In the genomic region with DNA sequence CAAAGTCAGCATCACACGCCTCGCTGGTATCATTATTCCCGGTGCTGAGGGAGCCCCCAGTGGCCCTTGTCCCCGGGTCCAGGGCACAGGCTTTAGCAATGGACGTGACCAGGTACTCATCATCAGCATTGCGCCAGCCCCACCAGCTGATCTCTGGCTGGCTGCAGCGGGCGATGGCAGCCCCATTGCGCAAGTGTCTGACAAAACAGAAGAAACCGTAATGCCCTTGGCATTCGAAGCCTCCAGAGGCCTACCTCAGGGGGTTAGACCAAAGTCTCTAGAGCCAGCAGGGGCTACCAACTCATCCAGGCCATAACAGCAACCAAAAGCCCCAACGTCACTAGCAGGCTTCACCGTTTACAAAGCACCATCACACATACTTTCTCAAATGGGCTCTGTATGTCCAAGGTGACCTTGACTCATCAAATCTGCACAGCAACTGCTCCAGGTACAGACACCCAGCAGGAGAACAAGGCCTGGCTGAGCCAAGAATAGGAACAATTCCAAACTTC, we compare ENCODE assay signal across 1 cellular context.
TF ChIP-seq lines count a peak whose summit lies in the region.

No MANE protein-coding gene starts in this region.

TF ChIP-seq in HepG2, 621 proteins besides CTCF, POLR2A, EP300 and RAD21 (continued from another document and continues in another):
- no peak for TF ChIP-seq SP140L (CRISPR knock-in tag; IDR thresholded peaks at IDR 0.05; ENCODE audit: borderline replicate concordance)
- TF ChIP-seq, protein P1, sequence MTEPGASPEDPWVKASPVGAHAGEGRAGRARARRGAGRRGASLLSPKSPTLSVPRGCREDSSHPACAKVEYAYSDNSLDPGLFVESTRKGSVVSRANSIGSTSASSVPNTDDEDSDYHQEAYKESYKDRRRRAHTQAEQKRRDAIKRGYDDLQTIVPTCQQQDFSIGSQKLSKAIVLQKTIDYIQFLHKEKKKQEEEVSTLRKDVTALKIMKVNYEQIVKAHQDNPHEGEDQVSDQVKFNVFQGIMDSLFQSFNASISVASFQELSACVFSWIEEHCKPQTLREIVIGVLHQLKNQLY (CRISPR knock-in tag; IDR thresholded peaks at IDR 0.05) = no peak
- TF ChIP-seq XRCC5 (optimal IDR thresholded peaks at IDR 0.05; ENCODE audit: low read length) = no peak
- no peak for TF ChIP-seq ZNF350 (CRISPR knock-in tag; IDR thresholded peaks at IDR 0.05; ENCODE audit: borderline replicate concordance, low read depth)
- TF ChIP-seq, protein P2, sequence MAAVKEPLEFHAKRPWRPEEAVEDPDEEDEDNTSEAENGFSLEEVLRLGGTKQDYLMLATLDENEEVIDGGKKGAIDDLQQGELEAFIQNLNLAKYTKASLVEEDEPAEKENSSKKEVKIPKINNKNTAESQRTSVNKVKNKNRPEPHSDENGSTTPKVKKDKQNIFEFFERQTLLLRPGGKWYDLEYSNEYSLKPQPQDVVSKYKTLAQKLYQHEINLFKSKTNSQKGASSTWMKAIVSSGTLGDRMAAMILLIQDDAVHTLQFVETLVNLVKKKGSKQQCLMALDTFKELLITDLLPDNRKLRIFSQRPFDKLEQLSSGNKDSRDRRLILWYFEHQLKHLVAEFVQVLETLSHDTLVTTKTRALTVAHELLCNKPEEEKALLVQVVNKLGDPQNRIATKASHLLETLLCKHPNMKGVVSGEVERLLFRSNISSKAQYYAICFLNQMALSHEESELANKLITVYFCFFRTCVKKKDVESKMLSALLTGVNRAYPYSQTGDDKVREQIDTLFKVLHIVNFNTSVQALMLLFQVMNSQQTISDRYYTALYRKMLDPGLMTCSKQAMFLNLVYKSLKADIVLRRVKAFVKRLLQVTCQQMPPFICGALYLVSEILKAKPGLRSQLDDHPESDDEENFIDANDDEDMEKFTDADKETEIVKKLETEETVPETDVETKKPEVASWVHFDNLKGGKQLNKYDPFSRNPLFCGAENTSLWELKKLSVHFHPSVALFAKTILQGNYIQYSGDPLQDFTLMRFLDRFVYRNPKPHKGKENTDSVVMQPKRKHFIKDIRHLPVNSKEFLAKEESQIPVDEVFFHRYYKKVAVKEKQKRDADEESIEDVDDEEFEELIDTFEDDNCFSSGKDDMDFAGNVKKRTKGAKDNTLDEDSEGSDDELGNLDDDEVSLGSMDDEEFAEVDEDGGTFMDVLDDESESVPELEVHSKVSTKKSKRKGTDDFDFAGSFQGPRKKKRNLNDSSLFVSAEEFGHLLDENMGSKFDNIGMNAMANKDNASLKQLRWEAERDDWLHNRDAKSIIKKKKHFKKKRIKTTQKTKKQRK (IDR thresholded peaks at IDR 0.05; ENCODE audit: low read length) = no peak
- TF ChIP-seq ASH2L (IDR thresholded peaks at IDR 0.05; ENCODE audit: insufficient read length, low read depth, low read length) = peak; percentile 34
- TF ChIP-seq, protein P3, sequence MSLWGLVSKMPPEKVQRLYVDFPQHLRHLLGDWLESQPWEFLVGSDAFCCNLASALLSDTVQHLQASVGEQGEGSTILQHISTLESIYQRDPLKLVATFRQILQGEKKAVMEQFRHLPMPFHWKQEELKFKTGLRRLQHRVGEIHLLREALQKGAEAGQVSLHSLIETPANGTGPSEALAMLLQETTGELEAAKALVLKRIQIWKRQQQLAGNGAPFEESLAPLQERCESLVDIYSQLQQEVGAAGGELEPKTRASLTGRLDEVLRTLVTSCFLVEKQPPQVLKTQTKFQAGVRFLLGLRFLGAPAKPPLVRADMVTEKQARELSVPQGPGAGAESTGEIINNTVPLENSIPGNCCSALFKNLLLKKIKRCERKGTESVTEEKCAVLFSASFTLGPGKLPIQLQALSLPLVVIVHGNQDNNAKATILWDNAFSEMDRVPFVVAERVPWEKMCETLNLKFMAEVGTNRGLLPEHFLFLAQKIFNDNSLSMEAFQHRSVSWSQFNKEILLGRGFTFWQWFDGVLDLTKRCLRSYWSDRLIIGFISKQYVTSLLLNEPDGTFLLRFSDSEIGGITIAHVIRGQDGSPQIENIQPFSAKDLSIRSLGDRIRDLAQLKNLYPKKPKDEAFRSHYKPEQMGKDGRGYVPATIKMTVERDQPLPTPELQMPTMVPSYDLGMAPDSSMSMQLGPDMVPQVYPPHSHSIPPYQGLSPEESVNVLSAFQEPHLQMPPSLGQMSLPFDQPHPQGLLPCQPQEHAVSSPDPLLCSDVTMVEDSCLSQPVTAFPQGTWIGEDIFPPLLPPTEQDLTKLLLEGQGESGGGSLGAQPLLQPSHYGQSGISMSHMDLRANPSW (CRISPR knock-in tag; IDR thresholded peaks at IDR 0.05; ENCODE audit: borderline replicate concordance) = no peak
- TF ChIP-seq KAT7 (CRISPR knock-in tag; IDR thresholded peaks at IDR 0.05; ENCODE audit: borderline replicate concordance) = no peak
- TF ChIP-seq CC2D1A (CRISPR knock-in tag; IDR thresholded peaks at IDR 0.05) = no peak
- TF ChIP-seq JUNB (CRISPR knock-in tag; IDR thresholded peaks at IDR 0.05; ENCODE audit: borderline replicate concordance) = no peak
- peak; percentile 34; the same call in 1 of the 2 replicates for TF ChIP-seq ZMYM4 (CRISPR knock-in tag; IDR thresholded peaks at IDR 0.05)
- TF ChIP-seq PAF1 (CRISPR knock-in tag; IDR thresholded peaks at IDR 0.05) = no peak
- TF ChIP-seq KDM2A (CRISPR knock-in tag; IDR thresholded peaks at IDR 0.05; ENCODE audit: borderline replicate concordance, low read depth) = no peak
- TF ChIP-seq, protein P4, sequence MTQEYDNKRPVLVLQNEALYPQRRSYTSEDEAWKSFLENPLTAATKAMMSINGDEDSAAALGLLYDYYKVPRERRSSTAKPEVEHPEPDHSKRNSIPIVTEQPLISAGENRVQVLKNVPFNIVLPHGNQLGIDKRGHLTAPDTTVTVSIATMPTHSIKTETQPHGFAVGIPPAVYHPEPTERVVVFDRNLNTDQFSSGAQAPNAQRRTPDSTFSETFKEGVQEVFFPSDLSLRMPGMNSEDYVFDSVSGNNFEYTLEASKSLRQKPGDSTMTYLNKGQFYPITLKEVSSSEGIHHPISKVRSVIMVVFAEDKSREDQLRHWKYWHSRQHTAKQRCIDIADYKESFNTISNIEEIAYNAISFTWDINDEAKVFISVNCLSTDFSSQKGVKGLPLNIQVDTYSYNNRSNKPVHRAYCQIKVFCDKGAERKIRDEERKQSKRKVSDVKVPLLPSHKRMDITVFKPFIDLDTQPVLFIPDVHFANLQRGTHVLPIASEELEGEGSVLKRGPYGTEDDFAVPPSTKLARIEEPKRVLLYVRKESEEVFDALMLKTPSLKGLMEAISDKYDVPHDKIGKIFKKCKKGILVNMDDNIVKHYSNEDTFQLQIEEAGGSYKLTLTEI (CRISPR knock-in tag; conservative IDR thresholded peaks at IDR 0.05) = no peak
- TF ChIP-seq, protein P5, sequence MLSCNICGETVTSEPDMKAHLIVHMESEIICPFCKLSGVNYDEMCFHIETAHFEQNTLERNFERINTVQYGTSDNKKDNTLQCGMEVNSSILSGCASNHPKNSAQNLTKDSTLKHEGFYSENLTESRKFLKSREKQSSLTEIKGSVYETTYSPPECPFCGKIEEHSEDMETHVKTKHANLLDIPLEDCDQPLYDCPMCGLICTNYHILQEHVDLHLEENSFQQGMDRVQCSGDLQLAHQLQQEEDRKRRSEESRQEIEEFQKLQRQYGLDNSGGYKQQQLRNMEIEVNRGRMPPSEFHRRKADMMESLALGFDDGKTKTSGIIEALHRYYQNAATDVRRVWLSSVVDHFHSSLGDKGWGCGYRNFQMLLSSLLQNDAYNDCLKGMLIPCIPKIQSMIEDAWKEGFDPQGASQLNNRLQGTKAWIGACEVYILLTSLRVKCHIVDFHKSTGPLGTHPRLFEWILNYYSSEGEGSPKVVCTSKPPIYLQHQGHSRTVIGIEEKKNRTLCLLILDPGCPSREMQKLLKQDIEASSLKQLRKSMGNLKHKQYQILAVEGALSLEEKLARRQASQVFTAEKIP (CRISPR knock-in tag; IDR thresholded peaks at IDR 0.05; ENCODE audit: borderline replicate concordance) = no peak
- TF ChIP-seq, protein P6, sequence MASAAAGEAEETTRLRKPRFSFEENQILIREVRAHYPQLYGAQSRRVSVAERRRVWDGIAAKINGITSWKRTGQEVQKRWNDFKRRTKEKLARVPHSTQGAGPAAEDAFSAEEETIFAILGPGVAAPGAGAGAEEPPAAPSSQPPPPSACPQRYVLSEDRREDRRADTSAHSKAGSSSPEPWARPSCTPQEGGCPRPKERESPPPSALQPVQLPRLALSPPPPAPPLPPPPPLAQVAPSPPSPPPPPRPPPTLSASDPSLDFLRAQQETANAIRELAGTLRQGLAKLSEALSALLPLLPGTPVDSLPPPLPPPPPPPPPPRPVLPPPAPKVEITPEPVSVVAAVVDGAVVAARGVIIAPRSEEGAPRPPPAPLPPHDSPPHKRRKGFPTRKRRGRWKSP (CRISPR knock-in tag; IDR thresholded peaks at IDR 0.05) = no peak
- no peak for TF ChIP-seq ZNF572 (CRISPR knock-in tag; IDR thresholded peaks at IDR 0.05)
- TF ChIP-seq ZSCAN31 (CRISPR knock-in tag; IDR thresholded peaks at IDR 0.05; ENCODE audit: low read depth) = no peak
- TF ChIP-seq, protein P7, sequence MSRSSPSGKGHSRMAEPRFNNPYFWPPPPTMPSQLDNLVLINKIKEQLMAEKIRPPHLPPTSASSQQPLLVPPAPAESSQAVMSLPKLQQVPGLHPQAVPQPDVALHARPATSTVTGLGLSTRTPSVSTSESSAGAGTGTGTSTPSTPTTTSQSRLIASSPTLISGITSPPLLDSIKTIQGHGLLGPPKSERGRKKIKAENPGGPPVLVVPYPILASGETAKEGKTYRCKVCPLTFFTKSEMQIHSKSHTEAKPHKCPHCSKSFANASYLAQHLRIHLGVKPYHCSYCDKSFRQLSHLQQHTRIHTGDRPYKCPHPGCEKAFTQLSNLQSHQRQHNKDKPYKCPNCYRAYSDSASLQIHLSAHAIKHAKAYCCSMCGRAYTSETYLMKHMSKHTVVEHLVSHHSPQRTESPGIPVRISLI (CRISPR knock-in tag; IDR thresholded peaks at IDR 0.05; ENCODE audit: borderline replicate concordance) = no peak
- no peak for TF ChIP-seq ZFP62 (CRISPR knock-in tag; IDR thresholded peaks at IDR 0.05)
- TF ChIP-seq, protein P8, sequence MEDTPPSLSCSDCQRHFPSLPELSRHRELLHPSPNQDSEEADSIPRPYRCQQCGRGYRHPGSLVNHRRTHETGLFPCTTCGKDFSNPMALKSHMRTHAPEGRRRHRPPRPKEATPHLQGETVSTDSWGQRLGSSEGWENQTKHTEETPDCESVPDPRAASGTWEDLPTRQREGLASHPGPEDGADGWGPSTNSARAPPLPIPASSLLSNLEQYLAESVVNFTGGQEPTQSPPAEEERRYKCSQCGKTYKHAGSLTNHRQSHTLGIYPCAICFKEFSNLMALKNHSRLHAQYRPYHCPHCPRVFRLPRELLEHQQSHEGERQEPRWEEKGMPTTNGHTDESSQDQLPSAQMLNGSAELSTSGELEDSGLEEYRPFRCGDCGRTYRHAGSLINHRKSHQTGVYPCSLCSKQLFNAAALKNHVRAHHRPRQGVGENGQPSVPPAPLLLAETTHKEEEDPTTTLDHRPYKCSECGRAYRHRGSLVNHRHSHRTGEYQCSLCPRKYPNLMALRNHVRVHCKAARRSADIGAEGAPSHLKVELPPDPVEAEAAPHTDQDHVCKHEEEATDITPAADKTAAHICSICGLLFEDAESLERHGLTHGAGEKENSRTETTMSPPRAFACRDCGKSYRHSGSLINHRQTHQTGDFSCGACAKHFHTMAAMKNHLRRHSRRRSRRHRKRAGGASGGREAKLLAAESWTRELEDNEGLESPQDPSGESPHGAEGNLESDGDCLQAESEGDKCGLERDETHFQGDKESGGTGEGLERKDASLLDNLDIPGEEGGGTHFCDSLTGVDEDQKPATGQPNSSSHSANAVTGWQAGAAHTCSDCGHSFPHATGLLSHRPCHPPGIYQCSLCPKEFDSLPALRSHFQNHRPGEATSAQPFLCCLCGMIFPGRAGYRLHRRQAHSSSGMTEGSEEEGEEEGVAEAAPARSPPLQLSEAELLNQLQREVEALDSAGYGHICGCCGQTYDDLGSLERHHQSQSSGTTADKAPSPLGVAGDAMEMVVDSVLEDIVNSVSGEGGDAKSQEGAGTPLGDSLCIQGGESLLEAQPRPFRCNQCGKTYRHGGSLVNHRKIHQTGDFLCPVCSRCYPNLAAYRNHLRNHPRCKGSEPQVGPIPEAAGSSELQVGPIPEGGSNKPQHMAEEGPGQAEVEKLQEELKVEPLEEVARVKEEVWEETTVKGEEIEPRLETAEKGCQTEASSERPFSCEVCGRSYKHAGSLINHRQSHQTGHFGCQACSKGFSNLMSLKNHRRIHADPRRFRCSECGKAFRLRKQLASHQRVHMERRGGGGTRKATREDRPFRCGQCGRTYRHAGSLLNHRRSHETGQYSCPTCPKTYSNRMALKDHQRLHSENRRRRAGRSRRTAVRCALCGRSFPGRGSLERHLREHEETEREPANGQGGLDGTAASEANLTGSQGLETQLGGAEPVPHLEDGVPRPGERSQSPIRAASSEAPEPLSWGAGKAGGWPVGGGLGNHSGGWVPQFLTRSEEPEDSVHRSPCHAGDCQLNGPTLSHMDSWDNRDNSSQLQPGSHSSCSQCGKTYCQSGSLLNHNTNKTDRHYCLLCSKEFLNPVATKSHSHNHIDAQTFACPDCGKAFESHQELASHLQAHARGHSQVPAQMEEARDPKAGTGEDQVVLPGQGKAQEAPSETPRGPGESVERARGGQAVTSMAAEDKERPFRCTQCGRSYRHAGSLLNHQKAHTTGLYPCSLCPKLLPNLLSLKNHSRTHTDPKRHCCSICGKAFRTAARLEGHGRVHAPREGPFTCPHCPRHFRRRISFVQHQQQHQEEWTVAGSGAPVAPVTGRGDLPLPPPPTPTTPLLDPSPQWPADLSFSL (CRISPR knock-in tag; IDR thresholded peaks at IDR 0.05) = no peak
- TF ChIP-seq NONO (IDR thresholded peaks at IDR 0.05) = no peak
- 0 out of 2 replicates have a peak, but pooled peaks have one; percentile 24 for TF ChIP-seq NONO (CRISPR knock-in tag; conservative IDR thresholded peaks at IDR 0.05)
- no peak for TF ChIP-seq ZNF17 (CRISPR knock-in tag; IDR thresholded peaks at IDR 0.05)
- no peak for TF ChIP-seq ZNF660 (CRISPR knock-in tag; IDR thresholded peaks at IDR 0.05; ENCODE audit: borderline replicate concordance, low read depth)
- TF ChIP-seq ZNF24 (IDR thresholded peaks at IDR 0.05) = no peak
- no peak for TF ChIP-seq SOX13 (IDR thresholded peaks at IDR 0.05)
- 0 out of 4 replicates have a peak, but pooled peaks of 1 of the 2 experiments have one; percentile 13 for TF ChIP-seq SOX13 (CRISPR knock-in tag; conservative IDR thresholded peaks at IDR 0.05 in 1 of 2, IDR thresholded peaks at IDR 0.05 in 1 of 2)
- no peak for TF ChIP-seq IRX3 (CRISPR knock-in tag; IDR thresholded peaks at IDR 0.05; ENCODE audit: borderline replicate concordance, low read depth)
- no peak for TF ChIP-seq TP53 (CRISPR knock-in tag; conservative IDR thresholded peaks at IDR 0.05)
- TF ChIP-seq KLF6 (CRISPR knock-in tag; IDR thresholded peaks at IDR 0.05) = no peak
- no peak for TF ChIP-seq YEATS2 (CRISPR knock-in tag; IDR thresholded peaks at IDR 0.05; ENCODE audit: borderline replicate concordance)
- TF ChIP-seq, protein P9, sequence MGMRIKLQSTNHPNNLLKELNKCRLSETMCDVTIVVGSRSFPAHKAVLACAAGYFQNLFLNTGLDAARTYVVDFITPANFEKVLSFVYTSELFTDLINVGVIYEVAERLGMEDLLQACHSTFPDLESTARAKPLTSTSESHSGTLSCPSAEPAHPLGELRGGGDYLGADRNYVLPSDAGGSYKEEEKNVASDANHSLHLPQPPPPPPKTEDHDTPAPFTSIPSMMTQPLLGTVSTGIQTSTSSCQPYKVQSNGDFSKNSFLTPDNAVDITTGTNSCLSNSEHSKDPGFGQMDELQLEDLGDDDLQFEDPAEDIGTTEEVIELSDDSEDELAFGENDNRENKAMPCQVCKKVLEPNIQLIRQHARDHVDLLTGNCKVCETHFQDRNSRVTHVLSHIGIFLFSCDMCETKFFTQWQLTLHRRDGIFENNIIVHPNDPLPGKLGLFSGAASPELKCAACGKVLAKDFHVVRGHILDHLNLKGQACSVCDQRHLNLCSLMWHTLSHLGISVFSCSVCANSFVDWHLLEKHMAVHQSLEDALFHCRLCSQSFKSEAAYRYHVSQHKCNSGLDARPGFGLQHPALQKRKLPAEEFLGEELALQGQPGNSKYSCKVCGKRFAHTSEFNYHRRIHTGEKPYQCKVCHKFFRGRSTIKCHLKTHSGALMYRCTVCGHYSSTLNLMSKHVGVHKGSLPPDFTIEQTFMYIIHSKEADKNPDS (CRISPR knock-in tag; IDR thresholded peaks at IDR 0.05) = no peak
- no peak for TF ChIP-seq NR1H2 (CRISPR knock-in tag; IDR thresholded peaks at IDR 0.05; ENCODE audit: borderline replicate concordance, low read depth)
